10 cellular contexts compared by ENCODE assay signal in the genomic region with DNA sequence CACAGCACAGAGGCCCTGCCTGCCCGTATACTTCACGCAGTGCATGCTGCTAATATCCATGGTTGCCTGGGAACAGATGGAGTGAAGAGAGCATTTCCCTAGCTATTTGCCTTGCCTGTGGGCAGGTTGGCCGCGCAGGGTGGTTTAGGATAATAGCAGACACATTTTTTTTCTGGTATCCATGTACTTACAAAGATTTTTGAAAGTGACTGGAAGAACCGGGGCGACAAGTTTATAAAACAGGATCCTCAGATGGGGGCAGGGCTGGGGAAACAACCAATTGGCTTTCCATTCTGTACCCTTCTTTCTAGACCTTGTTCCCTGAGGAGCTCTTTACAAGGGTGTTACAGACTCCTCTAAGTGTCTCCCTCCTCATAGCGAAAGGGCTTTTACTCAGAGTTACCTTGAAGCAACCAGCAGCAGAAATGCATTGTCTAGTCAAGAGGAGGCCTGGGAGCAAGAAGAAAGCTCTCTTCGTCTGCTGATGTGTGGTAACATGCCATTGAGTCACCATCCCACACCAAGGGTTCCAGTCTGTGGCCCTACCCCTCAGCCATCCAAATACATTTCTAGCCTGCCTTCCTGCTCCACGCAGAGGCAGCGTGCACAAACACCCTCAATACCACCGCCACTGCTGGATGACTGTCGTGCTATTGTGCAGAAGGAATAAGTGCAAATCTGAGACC. TPM values are rescaled to one million over a fixed set of nuclear protein-coding genes. Genes with fewer than 3 reads are reported as not detected.
DNase-seq lines count a peak whose midpoint lies in the region; ATAC-seq, FAIRE-seq and TF ChIP-seq lines count a peak whose summit lies in the region.
"Had no signal": no experiment of that assay in that cellular context is flagged by ENCODE, and none has a peak within 500 bp of the region (broad histone marks: within the 10 kb centered on the region; RNA-seq: fewer than 3 reads in every experiment).

No MANE protein-coding gene starts in this region.

- H3K27ac ChIP-seq in CD4-positive, CD25-positive, alpha-beta regulatory T cell (ENCODE audit: insufficient read depth, low read length, poor library complexity, severe bottlenecking) = no peak overlapping the region
- H3K27ac ChIP-seq in mucosa of rectum (ENCODE audit: low read depth in 2 of 2, low read length in 2 of 2) (peak overlapping the region; percentile 29 to 35), kidney (ENCODE audit: low read depth in 2 of 2, low read length in 2 of 2) (peak overlapping the region in 1 of 2 donors; percentile 49)
- H3K27ac ChIP-seq in effector memory CD4-positive, alpha-beta T cell (ENCODE audit: insufficient read depth, low read length, poor library complexity, severe bottlenecking) = no peak overlapping the region

- TF ChIP-seq CTCF in MCF 10A (IDR thresholded peaks at IDR 0.05; ENCODE audit: unreplicated experiment) (no peak), kidney (IDR thresholded peaks at IDR 0.05; ENCODE audit: borderline replicate concordance, extremely low read depth, insufficient read depth) (no peak)

- peaks cover 3% of the 10 kb centered on the region for H3K36me3 Mint-ChIP-seq in CD4-positive, CD25-positive, alpha-beta regulatory T cell
- H3K36me3 Mint-ChIP-seq in MCF 10A (ENCODE audit: insufficient read depth, unreplicated experiment) = peaks cover 6% of the 10 kb centered on the region

- intact Hi-C loops in MCF 10A (cut with micrococcal nuclease) (no loop called here), kidney (cut with DNase I) (no loop called here)

- no peak for DNase-seq in CD4-positive, CD25-positive, alpha-beta regulatory T cell
- DNase-seq in NCI-H1092 treated with DMSO at 0.1 percent for 48 hours (lab: John Stamatoyannopoulos, UW) = peak; percentile 45
- DNase-seq in MCF 10A (ENCODE audit: unreplicated experiment) = peak; percentile 48
- DNase-seq in NAMALWA (ENCODE audit: low spot score) = no peak
- no peak for DNase-seq in effector memory CD4-positive, alpha-beta T cell
- no peak for DNase-seq in kidney
- DNase-seq in NCI-H446 (lab: John Stamatoyannopoulos, UW) = no peak
- DNase-seq: effector CD8-positive, alpha-beta T cell had no signal

- no peak overlapping the region for H3K4me3 Mint-ChIP-seq in CD4-positive, CD25-positive, alpha-beta regulatory T cell
- H3K4me3 Mint-ChIP-seq in MCF 10A (ENCODE audit: unreplicated experiment) = no peak overlapping the region

- no peak for ATAC-seq in CD4-positive, CD25-positive, alpha-beta regulatory T cell (ENCODE audit: low read depth in 2 of 2)

- no peaks in the 10 kb centered on the region for H3K9me3 Mint-ChIP-seq in CD4-positive, CD25-positive, alpha-beta regulatory T cell
- H3K9me3 Mint-ChIP-seq in MCF 10A (ENCODE audit: unreplicated experiment) = no peaks in the 10 kb centered on the region

- peak overlapping the region in 2 of 3 donors; percentile 27 to 48 for H3K27ac Mint-ChIP-seq in CD4-positive, CD25-positive, alpha-beta regulatory T cell
- H3K27ac Mint-ChIP-seq in MCF 10A (ENCODE audit: low read depth, unreplicated experiment) = no peak overlapping the region

- CTCF ChIA-PET in MCF 10A (lab: Yijun Ruan, JAX) = interaction anchor here (0.5 to 1.3 kb wide), 8 partner anchors 10 to 247 kb away, joined by 3 to 6 read pairs (median 3); no protein-coding TSS in a partner anchor

- H3K4me1 ChIP-seq in CD4-positive, CD25-positive, alpha-beta regulatory T cell (ENCODE audit: control insufficient read depth, insufficient read depth, low read length, poor library complexity, severe bottlenecking) = peaks cover 16% of the 10 kb centered on the region
- peaks cover 15 to 16% of the 10 kb centered on the region in 2 donors for H3K4me1 ChIP-seq in mucosa of rectum (ENCODE audit: control insufficient read depth in 2 of 2, insufficient read depth in 2 of 2, low read length in 2 of 2)
- no peaks in the 10 kb centered on the region for H3K4me1 ChIP-seq in effector memory CD4-positive, alpha-beta T cell (ENCODE audit: control insufficient read depth, insufficient read depth, low read length, poor library complexity, severe bottlenecking)
- H3K4me1 ChIP-seq in kidney (ENCODE audit: control insufficient read depth in 1 of 2, insufficient read depth in 1 of 2, low read depth in 1 of 2, low read length in 2 of 2) = peaks cover 24 to 30% of the 10 kb centered on the region in 2 donors

- H3K4me3 ChIP-seq in CD4-positive, CD25-positive, alpha-beta regulatory T cell (ENCODE audit: low read depth, low read length) = no peak overlapping the region
- H3K4me3 ChIP-seq in mucosa of rectum (ENCODE audit: low read length in 2 of 2) = no peak overlapping the region
- H3K4me3 ChIP-seq in effector memory CD4-positive, alpha-beta T cell (ENCODE audit: insufficient read depth, low read depth, low read length, poor library complexity, severe bottlenecking) = no peak overlapping the region
- H3K4me3 ChIP-seq in kidney (ENCODE audit: low read length in 2 of 2) = no peak overlapping the region

- H3K27me3 Mint-ChIP-seq in CD4-positive, CD25-positive, alpha-beta regulatory T cell = no peaks in the 10 kb centered on the region
- no peaks in the 10 kb centered on the region for H3K27me3 Mint-ChIP-seq in MCF 10A (ENCODE audit: insufficient read depth, unreplicated experiment)

- no peaks in the 10 kb centered on the region for H3K36me3 ChIP-seq in CD4-positive, CD25-positive, alpha-beta regulatory T cell (ENCODE audit: control insufficient read depth, insufficient read depth, low read length)
- H3K36me3 ChIP-seq in mucosa of rectum (ENCODE audit: control insufficient read depth in 2 of 2, insufficient read depth in 2 of 2, low read length in 2 of 2) (no peaks in the 10 kb centered on the region), kidney (ENCODE audit: control insufficient read depth in 1 of 2, insufficient read depth in 2 of 2, low read length in 2 of 2) (no peaks in the 10 kb centered on the region)
- H3K36me3 ChIP-seq in effector memory CD4-positive, alpha-beta T cell (ENCODE audit: control insufficient read depth, insufficient read depth, low read length) = no peaks in the 10 kb centered on the region

- no peak overlapping the region for H3K9ac ChIP-seq in mucosa of rectum (ENCODE audit: low read depth in 1 of 2, low read length in 2 of 2)
- peak overlapping the region in 1 of 2 donors; percentile 2 for H3K9ac ChIP-seq in kidney (ENCODE audit: low read length in 2 of 2)

- H3K4me1 Mint-ChIP-seq in CD4-positive, CD25-positive, alpha-beta regulatory T cell = peaks cover 9 to 31% (median 23%) of the 10 kb centered on the region in 4 donors
- H3K4me1 Mint-ChIP-seq in MCF 10A (ENCODE audit: insufficient read depth, unreplicated experiment) = peaks cover 45% of the 10 kb centered on the region

- FAIRE-seq in kidney (lab: Jason Lieb, UNC) = no peak
- FAIRE-seq: TTC549 had no signal

- H3K27me3 ChIP-seq in CD4-positive, CD25-positive, alpha-beta regulatory T cell (ENCODE audit: control insufficient read depth, insufficient read depth, low read length) = no peaks in the 10 kb centered on the region
- H3K27me3 ChIP-seq in mucosa of rectum (ENCODE audit: control insufficient read depth in 2 of 2, insufficient read depth in 2 of 2, low read length in 2 of 2) = no peaks in the 10 kb centered on the region
- no peaks in the 10 kb centered on the region for H3K27me3 ChIP-seq in effector memory CD4-positive, alpha-beta T cell (replicated peaks; ENCODE audit: control insufficient read depth, insufficient read depth, low read length, poor library complexity, severe bottlenecking)

- no peaks in the 10 kb centered on the region for H3K9me3 ChIP-seq in CD4-positive, CD25-positive, alpha-beta regulatory T cell (ENCODE audit: control insufficient read depth in 2 of 2, low read length in 2 of 2)
- H3K9me3 ChIP-seq in mucosa of rectum (ENCODE audit: control insufficient read depth in 2 of 2, low read length in 2 of 2) (no peaks in the 10 kb centered on the region), kidney (ENCODE audit: control insufficient read depth in 1 of 2, low read length in 2 of 2) (no peaks in the 10 kb centered on the region)
- H3K9me3 ChIP-seq in effector memory CD4-positive, alpha-beta T cell (ENCODE audit: control insufficient read depth, low read length) = no peaks in the 10 kb centered on the region

- POLR2A ChIA-PET in MCF 10A (lab: Yijun Ruan, JAX) = interaction anchor here (0.8 to 1.5 kb wide), 6 partner anchors 31 to 256 kb away, joined by 3 to 8 read pairs (median 3); a partner anchor contains a TSS

- no TSS peak for BruUV-seq in MCF 10A (replicated peaks; lab: Mats Ljungman, UMichigan)

RNA-seq across cellular contexts. Expression of a gene that starts 31.5 kb away (rescaled TPM):
- total RNA-seq in CD4-positive, CD25-positive, alpha-beta regulatory T cell = 31.1 TPM
- polyA plus RNA-seq in CD4-positive, CD25-positive, alpha-beta regulatory T cell = 1 to 10 TPM; 5.2 to 8.5 (median 5.8) TPM
- 7.5 and 10.5 TPM in 2 replicates for total RNA-seq in MCF 10A (2022)
- total RNA-seq in kidney = 80.1 TPM
- polyA plus RNA-seq in kidney (ENCODE audit: insufficient read depth, low read depth, low replicate concordance) = 54.7 TPM

Comparison
In these comparisons a context has a peak if more than half of its experiments do, and no peak if none do; other contexts are left out.
1. DNase-seq: peak in NCI-H1092 treated with DMSO at 0.1 percent for 48 hours (single experiment) and MCF 10A (single experiment); none in CD4-positive, CD25-positive, alpha-beta regulatory T cell (0 of 3), NAMALWA (single experiment), effector memory CD4-positive, alpha-beta T cell (0 of 3), kidney (single experiment) and NCI-H446 (0 of 2).
2. H3K27ac ChIP-seq: peak in mucosa of rectum (2 of 2); none in CD4-positive, CD25-positive, alpha-beta regulatory T cell (single experiment) and effector memory CD4-positive, alpha-beta T cell (single experiment).